15 cellular contexts compared by ENCODE assay signal in genomic region chr6:1574895-1575212, GRCh38. TPM values are rescaled to one million over a fixed set of nuclear protein-coding genes. Genes with fewer than 3 reads are reported as not detected.
DNase-seq lines count a peak whose midpoint lies in the region; TF ChIP-seq lines count a peak whose summit lies in the region.
"Had no signal": no experiment of that assay in that cellular context is flagged by ENCODE, and none has a peak within 500 bp of the region (broad histone marks: within the 10 kb centered on the region; RNA-seq: fewer than 3 reads in every experiment).

No MANE protein-coding gene starts in this region.

- H3K4ac ChIP-seq in mesendoderm (ENCODE audit: low read depth, low read length) = peak overlapping the region; percentile 17

- H3K23ac ChIP-seq in mesendoderm (ENCODE audit: low read length) = no peak overlapping the region

- H3K79me1 ChIP-seq in mesendoderm (ENCODE audit: low read length) = no peaks in the 10 kb centered on the region

- no peak overlapping the region for H4K5ac ChIP-seq in mesendoderm (ENCODE audit: low read length)

- BruUV-seq in mammary epithelial cell (replicated peaks; lab: Mats Ljungman, UMichigan) = no TSS peak
- BruUV-seq in A673 (replicated peaks; lab: Mats Ljungman, UMichigan) = no TSS peak

- no peak overlapping the region for H3K9ac ChIP-seq in HUES48 (ENCODE audit: low read depth, low read length)
- H3K9ac ChIP-seq in mammary epithelial cell (ENCODE audit: insufficient read depth, low read length) = no peak overlapping the region
- no peak overlapping the region for H3K9ac ChIP-seq in mesendoderm (ENCODE audit: low read length)
- peak overlapping the region; percentile 56 to 68 for H3K9ac ChIP-seq in stomach smooth muscle (ENCODE audit: low read length in 2 of 2)

- 91% methylated on average over 5 of the region's 6 CpGs for WGBS in mammary epithelial cell (ENCODE audit: low coverage, missing lambda C conversion rate)
- WGBS in mesendoderm (ENCODE audit: extremely low coverage, insufficient coverage, low lambda C conversion rate) = no CpG with 5 or more reads among the region's 6 CpGs

- peaks cover 14 to 17% (median 17%) of the 10 kb centered on the region in 3 donors for H3K36me3 Mint-ChIP-seq in immature natural killer cell

- H3K27ac ChIP-seq in HUES48 (ENCODE audit: low read depth, low read length) (peak overlapping the region; percentile 74), mammary epithelial cell (ENCODE audit: insufficient read depth, low read depth, low read length) (no peak overlapping the region), mesendoderm (ENCODE audit: low read depth, low read length) (peak overlapping the region; percentile 5), stomach smooth muscle (ENCODE audit: low read length) (peak overlapping the region; percentile 71), A673 (ENCODE audit: low read depth, low read length, poor library complexity, severe bottlenecking) (no peak overlapping the region)

- peak overlapping the region; percentile 60 for H3K18ac ChIP-seq in mesendoderm (ENCODE audit: low read length)

- H2BK120ac ChIP-seq in mesendoderm (ENCODE audit: low read depth, low read length) = no peak overlapping the region

- in situ Hi-C loops in mammary epithelial cell (cut with MboI; ENCODE audit: low sequenced_read_pairs in 2 of 2) = loop anchor here in 1 of 2 donors (25.0 kb wide), 2 partner anchors 887 to 1062 kb away; no protein-coding TSS in a partner anchor

- CTCF ChIA-PET in mammary epithelial cell (lab: Charles Lee; ENCODE audit: low non-redundant PET) (no interaction called here), A673 (lab: Charles Lee) (no interaction called here)

- H2BK5ac ChIP-seq in mesendoderm (ENCODE audit: low read length) = no peak overlapping the region

- H4K20me1 ChIP-seq in mammary epithelial cell (ENCODE audit: insufficient read depth, low read length) = no peaks in the 10 kb centered on the region

- peak overlapping the region; percentile 49 for H3K4me2 ChIP-seq in mammary epithelial cell (ENCODE audit: insufficient read depth, low read depth, low read length)
- H3K4me2 ChIP-seq in mesendoderm (ENCODE audit: low read length) = no peak overlapping the region

- H4K8ac ChIP-seq in mesendoderm (ENCODE audit: low read depth, low read length) = no peak overlapping the region

- H3K27me3 Mint-ChIP-seq in immature natural killer cell (ENCODE audit: low read depth in 3 of 3) = peaks cover 0 to 21% (median 0%) of the 10 kb centered on the region in 3 donors

- no peaks in the 10 kb centered on the region for H3K9me3 ChIP-seq in HUES48 (ENCODE audit: control insufficient read depth, insufficient read depth, low read length)
- H3K9me3 ChIP-seq in mammary epithelial cell (replicated peaks; ENCODE audit: insufficient read depth, low read length) = no peaks in the 10 kb centered on the region
- no peaks in the 10 kb centered on the region for H3K9me3 ChIP-seq in stomach smooth muscle (ENCODE audit: control insufficient read depth in 2 of 2, low read length in 2 of 2)
- H3K9me3 ChIP-seq in A673 (ENCODE audit: low read depth, low read length, poor library complexity, severe bottlenecking) = peaks cover 4% of the 10 kb centered on the region

- H3K4me1 ChIP-seq in HUES48 (ENCODE audit: control insufficient read depth, insufficient read depth, low read length) = peaks cover 29% of the 10 kb centered on the region
- peaks cover 3% of the 10 kb centered on the region for H3K4me1 ChIP-seq in mammary epithelial cell (ENCODE audit: insufficient read depth, low read length)
- peaks cover 22% of the 10 kb centered on the region for H3K4me1 ChIP-seq in mesendoderm (ENCODE audit: control insufficient read depth, low read depth, low read length)
- H3K4me1 ChIP-seq in stomach smooth muscle (ENCODE audit: control insufficient read depth, insufficient read depth, low read length) = peaks cover 21% of the 10 kb centered on the region
- H3K4me1 ChIP-seq in A673 (ENCODE audit: insufficient read depth, low read length, poor library complexity, severe bottlenecking) = no peaks in the 10 kb centered on the region

- dilution Hi-C loops in mammary epithelial cell (cut with HindIII; ENCODE audit: low sequenced_read_pairs) = loop anchor here (5.0 kb wide), 1 partner anchor 78 kb away; no protein-coding TSS in a partner anchor

- H3K79me2 ChIP-seq in mammary epithelial cell (ENCODE audit: insufficient read depth, low read length) (no peaks in the 10 kb centered on the region), mesendoderm (ENCODE audit: control insufficient read depth, insufficient read depth, low read length) (no peaks in the 10 kb centered on the region)

- peak overlapping the region; percentile 98 for H2AFZ ChIP-seq in mammary epithelial cell (ENCODE audit: low read depth, low read length)

- no peaks in the 10 kb centered on the region for H3K4me1 Mint-ChIP-seq in immature natural killer cell
- H3K4me1 Mint-ChIP-seq: activated naive CD4-positive, alpha-beta T cell treated with anti-CD3 and anti-CD28 coated beads, Interleukin-2, amount 10 ng/mL, durations not matched to agents 7 days and 5 days; natural killer cell had no signal

- H2BK15ac ChIP-seq in mesendoderm (replicated peaks; ENCODE audit: low read depth) = no peak overlapping the region

- DNase-seq in mammary epithelial cell = no peak
- peak; percentile 91 for DNase-seq in mesendoderm
- DNase-seq in Kasumi-1 (lab: John Stamatoyannopoulos, UW) = no peak
- no peak for DNase-seq in activated CD4-positive, CD25-positive, alpha-beta regulatory T cell (lab: John Stamatoyannopoulos, UW)
- no peak for DNase-seq in A673 (ENCODE audit: low spot score)
- DNase-seq in immature natural killer cell = no peak
- DNase-seq: activated naive CD4-positive, alpha-beta T cell treated with anti-CD3 and anti-CD28 coated beads, Interleukin-2, amount 10 ng/mL, durations not matched to agents 7 days and 5 days; KBM-7; left colon; natural killer cell; NCI-H146; stimulated activated naive CD4-positive, alpha-beta T cell treated with Interleukin-2 at 50 U/mL for 16 hours had no signal

- POLR2A ChIA-PET in A673 (lab: Charles Lee; ENCODE audit: low non-redundant PET) = no interaction called here

- H3K9me3 Mint-ChIP-seq in immature natural killer cell = peaks cover 15 to 23% (median 18%) of the 10 kb centered on the region in 6 donors

- H3K36me3 ChIP-seq in HUES48 (ENCODE audit: control insufficient read depth, insufficient read depth, low read length) = no peaks in the 10 kb centered on the region
- no peaks in the 10 kb centered on the region for H3K36me3 ChIP-seq in mammary epithelial cell (ENCODE audit: insufficient read depth, low read length)
- no peaks in the 10 kb centered on the region for H3K36me3 ChIP-seq in mesendoderm (ENCODE audit: control insufficient read depth, insufficient read depth, low read length)
- H3K36me3 ChIP-seq in stomach smooth muscle (ENCODE audit: control insufficient read depth in 2 of 2, insufficient read depth in 2 of 2, low read length in 2 of 2) = no peaks in the 10 kb centered on the region
- no peaks in the 10 kb centered on the region for H3K36me3 ChIP-seq in A673 (ENCODE audit: insufficient read depth, low read length, poor library complexity, severe bottlenecking)
- H3K36me3 ChIP-seq: cardiac muscle cell had no signal

- intact Hi-C loops in mammary epithelial cell (cut with micrococcal nuclease) (no loop called here), A673 (cut with micrococcal nuclease; ENCODE audit: unreplicated experiment) (no loop called here)

- no peak overlapping the region for H2AK5ac ChIP-seq in mesendoderm (ENCODE audit: low read length)

- H3K4me3 ChIP-seq in HUES48 (ENCODE audit: low read depth, low read length) = no peak overlapping the region
- no peak overlapping the region for H3K4me3 ChIP-seq in mammary epithelial cell (replicated peaks in 1 of 3; ENCODE audit: insufficient read depth in 1 of 3, low read depth in 2 of 3, low read length in 3 of 3)
- H3K4me3 ChIP-seq in mesendoderm (ENCODE audit: low read length) = no peak overlapping the region
- no peak overlapping the region for H3K4me3 ChIP-seq in stomach smooth muscle (ENCODE audit: low read length in 2 of 2)
- H3K4me3 ChIP-seq in A673 (ENCODE audit: low read depth, low read length, poor library complexity, severe bottlenecking) = no peak overlapping the region
- H3K4me3 ChIP-seq: cardiac muscle cell had no signal

- no peak overlapping the region for H3K27ac Mint-ChIP-seq in immature natural killer cell
- H3K27ac Mint-ChIP-seq: activated naive CD4-positive, alpha-beta T cell treated with anti-CD3 and anti-CD28 coated beads, Interleukin-2, amount 10 ng/mL, durations not matched to agents 7 days and 5 days; natural killer cell had no signal

- TF ChIP-seq CTCF in mammary epithelial cell (conservative IDR thresholded peaks at IDR 0.05 in 1 of 2, IDR thresholded peaks at IDR 0.05 in 1 of 2; ENCODE audit: extremely low read depth in 1 of 2, insufficient read depth in 1 of 2, low read depth in 1 of 2, low read length in 2 of 2) (no peak), A673 (conservative IDR thresholded peaks at IDR 0.05; ENCODE audit: low read depth, low read length) (no peak)

- H3K4me3 Mint-ChIP-seq in immature natural killer cell = no peak overlapping the region
- H3K4me3 Mint-ChIP-seq: activated naive CD4-positive, alpha-beta T cell treated with anti-CD3 and anti-CD28 coated beads, Interleukin-2, amount 10 ng/mL, durations not matched to agents 7 days and 5 days; natural killer cell had no signal

- peak overlapping the region; percentile 31 for H3K56ac ChIP-seq in mesendoderm (ENCODE audit: low read length)

- H3K27me3 ChIP-seq in HUES48 (ENCODE audit: control insufficient read depth, insufficient read depth, low read length) (no peaks in the 10 kb centered on the region), mammary epithelial cell (ENCODE audit: insufficient read depth, low read length) (no peaks in the 10 kb centered on the region), mesendoderm (ENCODE audit: insufficient read depth, low read length, poor library complexity) (no peaks in the 10 kb centered on the region), stomach smooth muscle (ENCODE audit: control insufficient read depth in 1 of 2, insufficient read depth in 2 of 2, low read length in 2 of 2) (peaks cover 0 to 2% of the 10 kb centered on the region in 2 donors), A673 (replicated peaks; ENCODE audit: insufficient read depth, low read depth, low read length, poor library complexity) (no peaks in the 10 kb centered on the region)
- H3K27me3 ChIP-seq: cardiac muscle cell had no signal

RNA-seq across cellular contexts. Expression of gene FOXC1, which starts 34.9 kb away (rescaled TPM):
- 10 to 100 TPM; 12.1 to 15.8 TPM for total RNA-seq in mammary epithelial cell
- 4.6 TPM for polyA plus RNA-seq in mammary epithelial cell
- 1.7 TPM for polyA minus RNA-seq in mammary epithelial cell
- polyA plus RNA-seq in mesendoderm (2013, experiment 1 of 2) = 1.1 TPM
- polyA plus RNA-seq in mesendoderm (2013, experiment 2 of 2) = 1.1 TPM
- 0.49 and 0.50 TPM in 2 replicates for total RNA-seq in A673 (2021)
- under 1 TPM in 1 of 3 donors, not detected in 2; 0.22 TPM for polyA plus RNA-seq in immature natural killer cell

Comparison
In these comparisons a context has a peak if more than half of its experiments do, and no peak if none do; other contexts are left out.
1. H3K27ac ChIP-seq: peak in HUES48 (single experiment), mesendoderm (single experiment) and stomach smooth muscle (single experiment); none in mammary epithelial cell (single experiment) and A673 (single experiment).
2. H3K9ac ChIP-seq: peak in stomach smooth muscle (2 of 2); none in HUES48 (single experiment), mammary epithelial cell (single experiment) and mesendoderm (single experiment).